2 cellular contexts compared by ENCODE assay signal in the genomic region with DNA sequence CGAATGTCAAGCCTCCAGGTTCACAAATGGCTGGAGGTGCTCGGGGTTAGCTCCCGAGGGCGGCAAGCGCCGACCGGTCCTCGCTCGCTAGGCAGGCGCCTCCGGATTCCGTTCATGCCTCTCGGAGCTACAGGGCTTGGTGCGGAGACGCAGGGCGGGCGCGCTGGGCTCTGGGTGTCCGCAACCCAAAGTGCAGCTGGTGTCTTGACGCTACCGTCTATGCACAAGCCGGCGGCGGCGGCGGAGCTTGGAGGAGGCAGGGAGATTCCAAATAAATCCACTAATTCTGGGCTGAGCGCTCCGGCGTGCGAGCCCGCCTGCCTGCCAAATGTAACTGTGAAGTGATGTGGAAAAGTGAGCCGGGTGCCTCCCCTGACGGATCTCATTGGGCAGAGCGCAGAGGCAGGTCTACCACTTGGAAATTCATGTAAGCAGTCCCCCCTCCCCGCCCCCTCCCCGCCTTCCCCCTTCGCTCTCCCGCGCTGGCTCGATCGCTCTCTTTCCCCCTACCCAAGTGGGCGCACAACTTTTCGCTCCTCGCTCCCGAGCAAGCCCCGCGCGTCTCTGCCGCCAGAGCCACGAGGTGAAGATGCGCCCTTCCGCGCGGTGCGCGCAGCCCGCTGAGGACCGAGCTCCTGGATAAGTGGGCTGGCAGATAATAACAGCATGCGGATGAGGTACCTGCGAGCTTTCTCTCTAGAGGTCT.
A peak's percentile ranks its signal among the peaks of the same experiment; 100 is the strongest.
TF ChIP-seq lines count a peak whose summit lies in the region.

TSS of gene CDH8 (minus strand) at position 338 of the 706 bp plus-strand sequence. CDS start 15,035 bp downstream, outside the sequence.

TF ChIP-seq in HEK293, 187 proteins besides CTCF, POLR2A, EP300 and RAD21 (continued from another document):
- TF ChIP-seq, protein P1, sequence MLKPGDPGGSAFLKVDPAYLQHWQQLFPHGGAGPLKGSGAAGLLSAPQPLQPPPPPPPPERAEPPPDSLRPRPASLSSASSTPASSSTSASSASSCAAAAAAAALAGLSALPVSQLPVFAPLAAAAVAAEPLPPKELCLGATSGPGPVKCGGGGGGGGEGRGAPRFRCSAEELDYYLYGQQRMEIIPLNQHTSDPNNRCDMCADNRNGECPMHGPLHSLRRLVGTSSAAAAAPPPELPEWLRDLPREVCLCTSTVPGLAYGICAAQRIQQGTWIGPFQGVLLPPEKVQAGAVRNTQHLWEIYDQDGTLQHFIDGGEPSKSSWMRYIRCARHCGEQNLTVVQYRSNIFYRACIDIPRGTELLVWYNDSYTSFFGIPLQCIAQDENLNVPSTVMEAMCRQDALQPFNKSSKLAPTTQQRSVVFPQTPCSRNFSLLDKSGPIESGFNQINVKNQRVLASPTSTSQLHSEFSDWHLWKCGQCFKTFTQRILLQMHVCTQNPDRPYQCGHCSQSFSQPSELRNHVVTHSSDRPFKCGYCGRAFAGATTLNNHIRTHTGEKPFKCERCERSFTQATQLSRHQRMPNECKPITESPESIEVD (tag by site-specific recombination; IDR thresholded peaks at IDR 0.05): no peak
- TF ChIP-seq ZNF544 (tag by site-specific recombination; IDR thresholded peaks at IDR 0.05): no peak
- no peak for TF ChIP-seq ZNF629 (tag by site-specific recombination; IDR thresholded peaks at IDR 0.05)

TF ChIP-seq in WTC11, 78 proteins besides CTCF, POLR2A, EP300 and RAD21 (continued from another document):
- no peak for TF ChIP-seq NFYB (CRISPR knock-in tag; conservative IDR thresholded peaks at IDR 0.05; ENCODE audit: low read depth)
- TF ChIP-seq ZNF317 (CRISPR knock-in tag; IDR thresholded peaks at IDR 0.05; ENCODE audit: borderline replicate concordance, low read depth): no peak
- TF ChIP-seq CREM (CRISPR knock-in tag; IDR thresholded peaks at IDR 0.05): no peak
- TF ChIP-seq ZNF512 (CRISPR knock-in tag; IDR thresholded peaks at IDR 0.05; ENCODE audit: borderline replicate concordance): no peak
- TF ChIP-seq, protein P2, sequence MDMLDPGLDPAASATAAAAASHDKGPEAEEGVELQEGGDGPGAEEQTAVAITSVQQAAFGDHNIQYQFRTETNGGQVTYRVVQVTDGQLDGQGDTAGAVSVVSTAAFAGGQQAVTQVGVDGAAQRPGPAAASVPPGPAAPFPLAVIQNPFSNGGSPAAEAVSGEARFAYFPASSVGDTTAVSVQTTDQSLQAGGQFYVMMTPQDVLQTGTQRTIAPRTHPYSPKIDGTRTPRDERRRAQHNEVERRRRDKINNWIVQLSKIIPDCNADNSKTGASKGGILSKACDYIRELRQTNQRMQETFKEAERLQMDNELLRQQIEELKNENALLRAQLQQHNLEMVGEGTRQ (CRISPR knock-in tag; IDR thresholded peaks at IDR 0.05): no peak
- no peak for TF ChIP-seq ZNF423 (CRISPR knock-in tag; IDR thresholded peaks at IDR 0.05)
- no peak for TF ChIP-seq OVOL2 (CRISPR knock-in tag; IDR thresholded peaks at IDR 0.05; ENCODE audit: borderline replicate concordance)
- TF ChIP-seq FOXK1 (CRISPR knock-in tag; IDR thresholded peaks at IDR 0.05): peak; percentile 47; the same call in 1 of the 2 replicates
- peak; percentile 53; the same call in 1 of the 2 replicates for TF ChIP-seq MAX (CRISPR knock-in tag; IDR thresholded peaks at IDR 0.05)
